ENCODE assay signal across 8 cellular contexts in the genomic region with DNA sequence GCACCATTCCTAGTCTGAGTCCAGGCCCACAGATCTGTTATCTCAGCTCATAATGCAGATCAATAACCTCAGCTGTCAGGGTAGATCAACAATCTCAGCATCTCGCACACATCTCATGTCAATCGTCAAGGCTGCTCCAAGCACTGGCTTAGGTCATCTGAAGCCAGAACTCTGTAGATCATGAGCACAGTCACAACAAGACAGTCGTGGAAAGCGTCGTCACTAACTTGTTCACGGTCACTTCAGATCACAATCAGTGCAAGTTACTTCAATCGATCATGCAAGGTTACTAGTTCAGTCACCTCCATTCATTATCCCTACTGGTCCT.
DNase-seq lines count a peak whose midpoint lies in the region; ATAC-seq lines count a peak whose summit lies in the region.

No MANE protein-coding gene starts in this region.

- no peaks in the 10 kb centered on the region for H3K27me3 ChIP-seq in subcutaneous abdominal adipose tissue (ENCODE audit: control insufficient read depth in 5 of 5, insufficient read depth in 4 of 5, low read length in 5 of 5)

- POLR2A ChIA-PET in activated CD8-positive, alpha-beta T cell treated with anti-CD3 and anti-CD28 coated beads, Interleukin-2, amount 10 ng/mL, durations not matched to agents 7 days and 5 days (lab: Charles Lee), result no interaction called here

- peak; percentile 10 for ATAC-seq in activated CD8-positive, alpha-beta T cell treated with anti-CD3 and anti-CD28 coated beads, Interleukin-2, amount 10 ng/mL, durations not matched to agents 7 days and 5 days
- ATAC-seq in HG02884 (IDR thresholded peaks at IDR 0.05; ENCODE audit: unreplicated experiment), result no peak
- ATAC-seq in GM21367 (IDR thresholded peaks at IDR 0.05; ENCODE audit: unreplicated experiment), result no peak

- peaks cover 0 to 3% (median 0%) of the 10 kb centered on the region in 5 donors for H3K36me3 ChIP-seq in subcutaneous abdominal adipose tissue (ENCODE audit: control insufficient read depth in 5 of 5, insufficient read depth in 5 of 5, low read length in 5 of 5)

- H3K4me1 ChIP-seq in subcutaneous abdominal adipose tissue (ENCODE audit: control insufficient read depth in 5 of 5, insufficient read depth in 5 of 5, low read length in 5 of 5), result peaks cover 13 to 49% (median 48%) of the 10 kb centered on the region in 5 donors

- peak; percentile 11 for DNase-seq in stimulated activated CD4-positive, alpha-beta T cell treated with anti-CD3 and anti-CD28 coated beads, Interleukin-1b, Interleukin-23, amount 100 ng/mL, for 48 hours
- no peak for DNase-seq in stimulated activated CD4-positive, alpha-beta T cell treated with anti-CD3 and anti-CD28 coated beads, Interleukin-15, amount 100 ng/mL, for 24 hours
- DNase-seq in activated CD8-positive, alpha-beta T cell treated with anti-CD3 and anti-CD28 coated beads, Interleukin-2, amount 10 ng/mL, durations not matched to agents 7 days and 5 days, result no peak
- DNase-seq in iris pigment epithelial cell (ENCODE audit: low read depth) (peak; percentile 17), cortex of kidney (lab: John Stamatoyannopoulos, UW) (no peak)

- H3K4me3 ChIP-seq in subcutaneous abdominal adipose tissue (ENCODE audit: low read depth in 1 of 5, low read length in 5 of 5), result peak overlapping the region; percentile 76 to 95 (median 86)

- H3K9me3 Mint-ChIP-seq in activated CD8-positive, alpha-beta T cell treated with anti-CD3 and anti-CD28 coated beads, Interleukin-2, amount 10 ng/mL, durations not matched to agents 7 days and 5 days (ENCODE audit: insufficient read depth), result no peaks in the 10 kb centered on the region

- H3K9me3 ChIP-seq in subcutaneous abdominal adipose tissue (ENCODE audit: control insufficient read depth in 5 of 5, low read length in 5 of 5), result no peaks in the 10 kb centered on the region

- H3K4me3 Mint-ChIP-seq in activated CD8-positive, alpha-beta T cell treated with anti-CD3 and anti-CD28 coated beads, Interleukin-2, amount 10 ng/mL, durations not matched to agents 7 days and 5 days, result peak overlapping the region; percentile 62

- peak overlapping the region; percentile 8 to 87 (median 79) for H3K9ac ChIP-seq in subcutaneous abdominal adipose tissue (ENCODE audit: low read length in 5 of 5)

- H3K27ac ChIP-seq in subcutaneous abdominal adipose tissue (ENCODE audit: low read depth, low read length), result peak overlapping the region; percentile 83

- peaks cover 44% of the 10 kb centered on the region for H3K4me1 Mint-ChIP-seq in activated CD8-positive, alpha-beta T cell treated with anti-CD3 and anti-CD28 coated beads, Interleukin-2, amount 10 ng/mL, durations not matched to agents 7 days and 5 days (ENCODE audit: low read depth)

- CTCF ChIA-PET in activated CD8-positive, alpha-beta T cell treated with anti-CD3 and anti-CD28 coated beads, Interleukin-2, amount 10 ng/mL, durations not matched to agents 7 days and 5 days (lab: Charles Lee), result interaction anchor here (1.4 to 2.6 kb wide), 2 partner anchors 14 to 24 kb away, joined by 3 to 16 read pairs; no protein-coding TSS in a partner anchor

- peaks cover 14% of the 10 kb centered on the region for H3K36me3 Mint-ChIP-seq in activated CD8-positive, alpha-beta T cell treated with anti-CD3 and anti-CD28 coated beads, Interleukin-2, amount 10 ng/mL, durations not matched to agents 7 days and 5 days (ENCODE audit: low read depth)

- H3K27me3 Mint-ChIP-seq in activated CD8-positive, alpha-beta T cell treated with anti-CD3 and anti-CD28 coated beads, Interleukin-2, amount 10 ng/mL, durations not matched to agents 7 days and 5 days (ENCODE audit: low read depth), result peaks cover 2% of the 10 kb centered on the region

- H3K27ac Mint-ChIP-seq in activated CD8-positive, alpha-beta T cell treated with anti-CD3 and anti-CD28 coated beads, Interleukin-2, amount 10 ng/mL, durations not matched to agents 7 days and 5 days, result peak overlapping the region; percentile 80

Comparison
In these comparisons a context has a peak if more than half of its experiments do, and no peak if none do; other contexts are left out.
1. DNase-seq: peak in stimulated activated CD4-positive, alpha-beta T cell treated with anti-CD3 and anti-CD28 coated beads, Interleukin-1b, Interleukin-23, amount 100 ng/mL, for 48 hours (single experiment) and iris pigment epithelial cell (single experiment); none in stimulated activated CD4-positive, alpha-beta T cell treated with anti-CD3 and anti-CD28 coated beads, Interleukin-15, amount 100 ng/mL, for 24 hours (single experiment), activated CD8-positive, alpha-beta T cell treated with anti-CD3 and anti-CD28 coated beads, Interleukin-2, amount 10 ng/mL, durations not matched to agents 7 days and 5 days (single experiment) and cortex of kidney (single experiment).